14 cellular contexts compared by ENCODE assay signal in the genomic region with DNA sequence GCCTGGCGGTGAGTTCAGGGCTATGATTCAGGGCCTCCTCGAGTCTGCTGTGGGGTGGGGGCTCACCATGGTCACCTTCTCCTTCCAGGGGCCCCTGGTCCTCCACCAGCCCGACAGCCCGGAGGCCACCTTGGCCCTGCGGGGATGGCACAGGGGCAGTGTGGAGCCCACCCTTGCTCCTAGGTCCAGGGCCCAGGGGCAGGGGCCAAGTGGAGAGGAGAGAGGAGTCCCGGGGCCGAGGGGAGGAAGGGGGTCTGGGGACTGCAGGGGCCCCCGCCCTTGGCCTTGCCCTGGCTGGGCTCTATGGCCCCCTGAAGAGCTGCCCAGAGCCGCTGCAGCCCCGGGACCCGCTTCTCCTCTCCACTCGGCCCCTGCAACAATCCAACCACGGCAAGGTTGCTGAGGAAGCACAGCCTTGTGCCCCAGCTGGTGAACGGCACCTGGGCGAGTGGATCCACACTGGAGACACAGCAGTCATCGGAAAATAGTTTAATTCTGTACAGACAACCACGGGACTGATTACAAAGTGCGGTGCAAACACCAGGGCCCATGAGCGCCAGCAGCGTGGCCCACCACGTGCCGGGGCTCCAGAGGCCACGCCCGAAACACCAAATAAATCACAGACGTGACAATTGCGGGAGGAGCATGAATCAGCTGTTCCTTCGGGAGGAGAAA.
"Had no signal": no experiment of that assay in that cellular context is flagged by ENCODE, and none has a peak within 500 bp of the region (broad histone marks: within the 10 kb centered on the region; RNA-seq: fewer than 3 reads in every experiment).

No MANE protein-coding gene starts in this region.

- H3K36me3 ChIP-seq: breast epithelium had no signal

- H3K4me1 ChIP-seq: ascending aorta, breast epithelium, transverse colon had no signal

- H3K27me3 ChIP-seq: ascending aorta, breast epithelium, hepatocyte, transverse colon had no signal

- H3K9me3 ChIP-seq: ascending aorta, breast epithelium, transverse colon had no signal

- DNase-seq: activated CD4-positive, alpha-beta T cell treated with anti-CD3 and anti-CD28 coated beads, Interleukin-2, amount 50 U/mL, for 48 hours; activated naive CD4-positive, alpha-beta T cell treated with anti-CD3 and anti-CD28 coated beads, Interleukin-2, amount 10 ng/mL, durations not matched to agents 7 days and 5 days; activated T-cell treated with anti-CD3 and anti-CD28 coated beads, Interleukin-2, amount 50 U/mL, for 24 hours; nephron progenitor cell; occipital lobe; stimulated activated CD4-positive, alpha-beta T cell treated with anti-CD3 and anti-CD28 coated beads, Interleukin-15, amount 100 ng/mL, for 24 hours; stimulated activated CD4-positive, alpha-beta T cell treated with anti-CD3 and anti-CD28 coated beads, Interleukin-4, amount 100 ng/mL, for 1 hour; stimulated activated naive CD4-positive, alpha-beta T cell; T-helper 1 cell; T1000; transverse colon had no signal

- H3K27ac ChIP-seq: ascending aorta, breast epithelium, hepatocyte, transverse colon had no signal

- H3K4me3 ChIP-seq: ascending aorta, breast epithelium, hepatocyte, transverse colon had no signal
